8 cellular contexts compared by ENCODE assay signal in the genomic region with DNA sequence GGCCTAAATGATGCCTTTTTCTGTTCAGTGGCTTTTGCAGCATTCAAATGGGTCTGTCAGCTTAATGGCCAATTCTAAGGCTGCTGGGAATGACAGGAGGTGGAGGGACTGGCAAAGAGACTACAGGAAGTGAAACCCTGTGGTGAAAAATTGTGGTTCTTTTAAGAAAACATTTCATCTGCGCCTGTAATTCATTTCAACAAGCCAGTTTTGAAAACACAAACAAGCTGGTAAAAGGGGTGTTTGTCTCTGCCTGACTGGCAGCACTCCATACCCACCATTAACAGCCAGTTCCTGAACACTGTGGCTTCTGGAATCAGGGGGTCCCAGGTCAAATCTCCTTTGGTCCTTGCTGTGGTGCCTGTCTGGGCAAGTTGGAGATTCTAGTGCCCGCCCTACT. TPM values are rescaled to one million over a fixed set of nuclear protein-coding genes. Genes with fewer than 3 reads are reported as not detected.
DNase-seq lines count a peak whose midpoint lies in the region; ATAC-seq and TF ChIP-seq lines count a peak whose summit lies in the region.

No MANE protein-coding gene starts in this region.

- DNase-seq in GM13977 (ENCODE audit: low spot score) (peak; percentile 63), SW480 (ENCODE audit: low spot score) (no peak), left colon (no peak), sigmoid colon (no peak)

- no peak for TF ChIP-seq CTCF in GM13977 (IDR thresholded peaks at IDR 0.05; ENCODE audit: extremely low read depth, insufficient read depth, missing control alignments)
- TF ChIP-seq CTCF in sigmoid colon (IDR thresholded peaks at IDR 0.05): no peak

- H3K27me3 ChIP-seq in muscle layer of duodenum (ENCODE audit: low read depth, low read length): no peaks in the 10 kb centered on the region
- H3K27me3 ChIP-seq in sigmoid colon: peaks cover 0 to 6% (median 0%) of the 10 kb centered on the region in 3 donors

- TF ChIP-seq EP300 in sigmoid colon (IDR thresholded peaks at IDR 0.05): no peak

- H3K36me3 ChIP-seq in muscle layer of duodenum (ENCODE audit: control insufficient read depth in 1 of 2, insufficient read depth in 2 of 2, low read length in 2 of 2) (peaks cover 0 to 3% of the 10 kb centered on the region in 2 donors), sigmoid colon (no peaks in the 10 kb centered on the region)

- TF ChIP-seq POLR2A in Raji (IDR thresholded peaks at IDR 0.05; ENCODE audit: insufficient read depth, low read depth, low read length) (0 out of 2 replicates have a peak, but pooled peaks have one; percentile 21), sigmoid colon (IDR thresholded peaks at IDR 0.05) (no peak)

- in situ Hi-C loops in GM13977 (cut with MboI; ENCODE audit: low pct_unique_long_range_greater_than_20kb, low sequenced_read_pairs, unreplicated experiment): no loop called here

- H3K4me1 ChIP-seq in muscle layer of duodenum (ENCODE audit: control insufficient read depth in 1 of 2, insufficient read depth in 2 of 2, low read length in 2 of 2) (peaks cover 4 to 9% of the 10 kb centered on the region in 2 donors), sigmoid colon (peaks cover 0 to 13% (median 10%) of the 10 kb centered on the region in 4 donors)

- WGBS in sigmoid colon, 2 donors: 62 to 70% methylated on average over 2 of the region's 2 CpGs

- H3K9me3 ChIP-seq in muscle layer of duodenum (ENCODE audit: control insufficient read depth in 1 of 2, low read length in 2 of 2) (no peaks in the 10 kb centered on the region), sigmoid colon (no peaks in the 10 kb centered on the region)

- H3K27ac ChIP-seq in muscle layer of duodenum (ENCODE audit: low read length) (peak overlapping the region; percentile 8), sigmoid colon (no peak overlapping the region)

- ATAC-seq in HG02763 (IDR thresholded peaks at IDR 0.05; ENCODE audit: unreplicated experiment) (peak; percentile 25), left colon (no peak), HG02970 (IDR thresholded peaks at IDR 0.05; ENCODE audit: low FRiP score, unreplicated experiment) (no peak)

- H3K4me3 ChIP-seq in muscle layer of duodenum (ENCODE audit: low read depth in 1 of 2, low read length in 2 of 2): no peak overlapping the region
- no peak overlapping the region for H3K4me3 ChIP-seq in sigmoid colon

- intact Hi-C loops in left colon (cut with DNase I, micrococcal nuclease): no loop called here
- intact Hi-C loops in sigmoid colon (cut with DNase I): loop anchor here (5.0 kb wide), 1 partner anchor 68 kb away; a partner anchor contains a TSS

RNA-seq across cellular contexts. Expression of a gene that starts 3.6 kb away (rescaled TPM):
- 1 to 10 TPM; 8.8 to 9.6 TPM for total RNA-seq in left colon
- 1 to 10 TPM; 2.5 to 6.8 (median 3.7) TPM for total RNA-seq in sigmoid colon
- 1 to 10 TPM; 5.1 to 5.4 (median 5.4) TPM for polyA plus RNA-seq in sigmoid colon
